ENCODE assay signal across 13 cellular contexts in the genomic region with DNA sequence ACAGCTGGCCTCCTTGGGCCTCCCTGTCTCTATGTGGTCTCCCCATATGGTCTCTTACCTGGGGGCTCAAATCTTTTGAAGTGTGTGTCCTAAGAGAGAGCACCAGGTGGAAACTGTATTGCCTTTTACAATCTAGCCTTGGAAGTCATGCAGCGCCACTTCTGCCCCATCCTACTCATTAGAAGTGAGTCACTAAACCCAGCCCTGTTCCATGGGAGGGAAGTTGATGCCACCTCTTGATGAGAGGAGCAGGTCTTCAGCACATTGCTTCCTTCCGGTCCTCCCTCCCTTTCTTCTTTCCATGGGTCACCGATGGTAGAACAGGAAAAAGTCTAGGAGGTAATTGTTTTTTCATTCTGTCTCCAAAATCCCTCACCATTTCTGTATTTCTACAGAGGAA.
"Had no signal": no experiment of that assay in that cellular context is flagged by ENCODE, and none has a peak within 500 bp of the region (broad histone marks: within the 10 kb centered on the region; RNA-seq: fewer than 3 reads in every experiment).

No MANE protein-coding gene starts in this region.

- H3K27ac ChIP-seq: foreskin keratinocyte, sigmoid colon, skin epidermis, stomach, thoracic aorta, transverse colon had no signal

- H3K4me1 ChIP-seq: foreskin keratinocyte, sigmoid colon, transverse colon had no signal

- FAIRE-seq: kidney had no signal

- H3K27me3 ChIP-seq: foreskin keratinocyte, transverse colon had no signal

- H3K36me3 ChIP-seq: sigmoid colon, stomach, thoracic aorta, transverse colon had no signal

- ATAC-seq: foreskin keratinocyte, natural killer cell had no signal

- H3K9me3 ChIP-seq: stomach, thoracic aorta, transverse colon had no signal

- H3K4me3 ChIP-seq: sigmoid colon, skin epidermis, stomach, thoracic aorta, transverse colon had no signal

- DNase-seq: effector memory CD4-positive, alpha-beta T cell; foreskin keratinocyte; kidney; mammary epithelial cell; natural killer cell; posterior cingulate gyrus; sigmoid colon; stimulated activated naive CD4-positive, alpha-beta T cell; stomach; substantia nigra; transverse colon had no signal
